Comparison of ENCODE assay signal across 10 cellular contexts in genomic region chr10:116888380-116889055, GRCh38. TPM values are rescaled to one million over a fixed set of nuclear protein-coding genes. Genes with fewer than 3 reads are reported as not detected.
DNase-seq lines count a peak whose midpoint lies in the region; ATAC-seq, FAIRE-seq and TF ChIP-seq lines count a peak whose summit lies in the region.
"Had no signal": no experiment of that assay in that cellular context is flagged by ENCODE, and none has a peak within 500 bp of the region (broad histone marks: within the 10 kb centered on the region; RNA-seq: fewer than 3 reads in every experiment).

No MANE protein-coding gene starts in this region.

- DNase-seq in A549 (ENCODE audit: low read depth in 1 of 2, low spot score in 1 of 2) = peak; percentile 61 to 64
- DNase-seq in dedifferentiated amniotic fluid mesenchymal stem cell (ENCODE audit: extremely low spot score) = peak; percentile 32
- peak; percentile 59 to 88 for DNase-seq in lower leg skin (ENCODE audit: low spot score in 2 of 2)
- DNase-seq in WERI-Rb-1 = no peak
- DNase-seq in HEK293T (ENCODE audit: extremely low spot score) = no peak
- DNase-seq in stimulated activated naive CD4-positive, alpha-beta T cell treated with Interleukin-2 at 50 U/mL for 16 hours (lab: John Stamatoyannopoulos, UW) = no peak
- DNase-seq: CD8-positive, alpha-beta memory T cell had no signal

- no peaks in the 10 kb centered on the region for H3K27me3 ChIP-seq in HUES48 (ENCODE audit: control insufficient read depth, insufficient read depth, low read length)
- H3K27me3 ChIP-seq in WERI-Rb-1 (ENCODE audit: insufficient read depth, low read depth, severe bottlenecking) = no peaks in the 10 kb centered on the region

- 14% methylated on average over 7 of the region's 7 CpGs for WGBS in A549 (ENCODE audit: missing lambda C conversion rate)
- WGBS in lower leg skin, 2 donors = 35 to 36% methylated on average over 7 of the region's 7 CpGs

- no peak overlapping the region for H3K9ac ChIP-seq in HUES48 (ENCODE audit: low read depth, low read length)

- peak overlapping the region in 1 of 2 experiments; percentile 66; a peak in 4 of 6 replicates for H3K27ac ChIP-seq in A549
- H3K27ac ChIP-seq in HUES48 (ENCODE audit: low read depth, low read length) = peak overlapping the region; percentile 58
- H3K27ac ChIP-seq in WERI-Rb-1 = no peak overlapping the region

- peaks cover 22% of the 10 kb centered on the region for H3K4me1 ChIP-seq in A549
- peaks cover 29% of the 10 kb centered on the region for H3K4me1 ChIP-seq in HUES48 (ENCODE audit: control insufficient read depth, insufficient read depth, low read length)

- peak; percentile 23 for FAIRE-seq in A549 (lab: Jason Lieb, UNC)

- H3K9me3 ChIP-seq in A549 (no peaks in the 10 kb centered on the region), HUES48 (ENCODE audit: control insufficient read depth, insufficient read depth, low read length) (no peaks in the 10 kb centered on the region), WERI-Rb-1 (ENCODE audit: severe bottlenecking) (no peaks in the 10 kb centered on the region)

- H3K4me3 ChIP-seq in A549 (no peak overlapping the region), HUES48 (ENCODE audit: low read depth, low read length) (no peak overlapping the region), lower leg skin (ENCODE audit: low read depth, poor library complexity, severe bottlenecking) (no peak overlapping the region), WERI-Rb-1 (ENCODE audit: low read depth, low read length) (no peak overlapping the region)

- intact Hi-C loops in lower leg skin (cut with DNase I; ENCODE audit: low total_unique reads) = no loop called here

- peak overlapping the region; percentile 63 for H3K4me2 ChIP-seq in A549

- ATAC-seq in A549 (peak; percentile 93 to 95), HG03135 (IDR thresholded peaks at IDR 0.05; ENCODE audit: unreplicated experiment) (no peak)

- CTCF ChIA-PET in A549 (lab: Yijun Ruan, JAX) = interaction anchor here (0.6 to 1.1 kb wide), 4 partner anchors 29 to 286 kb away, joined by 3 to 8 read pairs (median 3); no protein-coding TSS in a partner anchor
- CTCF ChIA-PET in HEK293T (lab: Yijun Ruan, JAX) = interaction anchor here (0.6 kb wide), 1 partner anchor 81 kb away, joined by 3 read pairs; no protein-coding TSS in a partner anchor

- no peak for TF ChIP-seq CTCF in A549 (IDR thresholded peaks at IDR 0.05)
- TF ChIP-seq CTCF in lower leg skin (IDR thresholded peaks at IDR 0.05) = no peak
- no peak for TF ChIP-seq CTCF in WERI-Rb-1 (IDR thresholded peaks at IDR 0.05; ENCODE audit: low read depth, low read length)

- TF ChIP-seq RAD21 in A549 (conservative IDR thresholded peaks at IDR 0.05 in 1 of 2, IDR thresholded peaks at IDR 0.05 in 1 of 2) = 0 out of 5 replicates have a peak, but pooled peaks of 1 of the 2 experiments have one; percentile 1

- TF ChIP-seq EP300 in A549 (IDR thresholded peaks at IDR 0.05) = no peak

- POLR2A ChIA-PET in A549 (lab: Yijun Ruan, JAX) = interaction anchor here (1.0 to 1.4 kb wide), 4 partner anchors 39 to 277 kb away, joined by 3 to 8 read pairs (median 4); partner anchors contain the start of genes ENO4 and HSPA12A
- POLR2A ChIA-PET in HEK293T (lab: Yijun Ruan, JAX) = no interaction called here

- TF ChIP-seq POLR2A in A549 (IDR thresholded peaks at IDR 0.05; ENCODE audit: low read length) = no peak
- TF ChIP-seq POLR2A in lower leg skin (IDR thresholded peaks at IDR 0.05) = no peak

- H3K36me3 ChIP-seq in HUES48 (ENCODE audit: control insufficient read depth, insufficient read depth, low read length) (no peaks in the 10 kb centered on the region), WERI-Rb-1 (no peaks in the 10 kb centered on the region; the same call in 1 of the 2 replicates)

TF ChIP-seq in A549, 52 proteins besides CTCF, POLR2A, EP300 and RAD21:
- TF ChIP-seq FOSL2 (IDR thresholded peaks at IDR 0.05) (peak; percentile 74), FOSL2 (CRISPR knock-in tag; IDR thresholded peaks at IDR 0.05) (peak; percentile 83), CHD2 (IDR thresholded peaks at IDR 0.05; ENCODE audit: low read length, partially characterized antibody) (no peak), KDM1A (IDR thresholded peaks at IDR 0.05; ENCODE audit: low read depth) (no peak), MYC (IDR thresholded peaks at IDR 0.05; ENCODE audit: borderline replicate concordance, low read length) (no peak), JUN (IDR thresholded peaks at IDR 0.05) (peak in 1 of 2 experiments; percentile 35; a peak in 1 of 5 replicates), BCL3 (IDR thresholded peaks at IDR 0.05) (0 out of 3 replicates have a peak, but pooled peaks have one; percentile 70), MAFK (IDR thresholded peaks at IDR 0.05; ENCODE audit: partially characterized antibody) (peak; percentile 58), CEBPB (IDR thresholded peaks at IDR 0.05) (peak; percentile 79 to 89), MAX (IDR thresholded peaks at IDR 0.05) (peak; percentile 31; the same call in 1 of the 2 replicates), NFE2L2 (conservative IDR thresholded peaks at IDR 0.05; ENCODE audit: low read length) (0 out of 2 replicates have a peak, but pooled peaks have one; percentile 24), JUNB (IDR thresholded peaks at IDR 0.05) (peak; percentile 87), TP53 (CRISPR knock-in tag; IDR thresholded peaks at IDR 0.05) (no peak), HES2 (IDR thresholded peaks at IDR 0.05) (no peak), SMC3 (IDR thresholded peaks at IDR 0.05) (peak; percentile 25; the same call in 1 of the 3 replicates), CBX8 (IDR thresholded peaks at IDR 0.05) (no peak)
TF ChIP-seq in A549: peak in this region for 9.

TF ChIP-seq in HEK293T, 16 proteins besides CTCF, POLR2A, EP300 and RAD21:
- no peak for TF ChIP-seq HDGF (IDR thresholded peaks at IDR 0.05; ENCODE audit: borderline replicate concordance)
- TF ChIP-seq LEF1 (IDR thresholded peaks at IDR 0.05; ENCODE audit: borderline replicate concordance) = no peak
- TF ChIP-seq FOXA1 (IDR thresholded peaks at IDR 0.05) = no peak
- no peak for TF ChIP-seq BHLHE40 (IDR thresholded peaks at IDR 0.05; ENCODE audit: borderline replicate concordance)
- TF ChIP-seq CTBP1 (IDR thresholded peaks at IDR 0.05; ENCODE audit: borderline replicate concordance) = no peak
- no peak for TF ChIP-seq FOXM1 (IDR thresholded peaks at IDR 0.05; ENCODE audit: borderline replicate concordance)
- no peak for TF ChIP-seq NFRKB (IDR thresholded peaks at IDR 0.05)
- TF ChIP-seq PKNOX1 (IDR thresholded peaks at IDR 0.05) = no peak
- TF ChIP-seq ZNF384 (IDR thresholded peaks at IDR 0.05) = no peak
- TF ChIP-seq SUZ12 (IDR thresholded peaks at IDR 0.05) = no peak
- TF ChIP-seq L3MBTL2 (conservative IDR thresholded peaks at IDR 0.05) = no peak
- no peak for TF ChIP-seq ELF4 (IDR thresholded peaks at IDR 0.05)
- no peak for TF ChIP-seq FOXK2 (IDR thresholded peaks at IDR 0.05)

RNA-seq across cellular contexts. Expression of gene ENO4, which starts 39.2 kb away (rescaled TPM):
- polyA plus RNA-seq in A549 (2011; rRNA removed) (0.47 and 0.60 TPM in 2 replicates), A549 (2017; fragmentation: RNase III; extraction: RNeasy Plus Mini Kit Qiagen cat#74134 plus additional on column Dnase treatment) (0.17 to 0.39 TPM (median 0.36 TPM) in 3 replicates)
- polyA plus RNA-seq in A549 (2012; cell fraction: cytosol; rRNA removed) = 0.30 and 0.41 TPM in 2 replicates
- polyA plus RNA-seq in A549 (2012; cell fraction: nucleus; rRNA removed) = 0.15 and 0.26 TPM in 2 replicates
- 0.25 and 1.8 TPM in 2 replicates for polyA minus RNA-seq in A549 (2011; rRNA and poly(A)+ RNA removed)
- 1 to 10 TPM in 1 of 4 donors, under 1 TPM in 1, not detected in 2; 0.06 to 4.4 TPM for total RNA-seq in lower leg skin
- total RNA-seq: CD8-positive, alpha-beta memory T cell; skeletal muscle tissue had no signal
- polyA plus RNA-seq: CD8-positive, alpha-beta memory T cell had no signal

Comparison
In these comparisons a context has a peak if more than half of its experiments do, and no peak if none do; other contexts are left out.
1. DNase-seq: peak in A549 (2 of 2), dedifferentiated amniotic fluid mesenchymal stem cell (single experiment) and lower leg skin (2 of 2); none in WERI-Rb-1 (single experiment), HEK293T (single experiment) and stimulated activated naive CD4-positive, alpha-beta T cell treated with Interleukin-2 at 50 U/mL for 16 hours (single experiment).